9 cellular contexts compared by ENCODE assay signal in the genomic region with DNA sequence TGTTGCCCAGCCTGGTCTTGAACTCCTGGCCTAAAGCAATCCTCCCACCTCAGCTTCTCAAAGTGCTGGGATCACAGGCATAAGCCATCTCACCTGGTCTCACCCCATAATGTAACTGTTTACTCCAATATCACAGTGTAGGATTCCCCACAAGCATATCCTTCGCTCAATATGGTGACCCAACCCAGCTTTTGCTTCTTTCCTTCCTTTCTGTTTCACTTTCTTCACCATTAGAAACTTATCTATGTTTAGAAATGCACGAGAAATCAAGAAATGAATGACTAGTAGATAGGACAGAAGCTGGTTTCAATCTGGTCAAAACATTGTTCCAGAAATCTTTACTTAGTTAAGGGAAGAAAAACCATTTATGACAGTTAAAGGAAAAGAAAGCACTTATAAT.
DNase-seq lines count a peak whose midpoint lies in the region; ATAC-seq and TF ChIP-seq lines count a peak whose summit lies in the region.
"Had no signal": no experiment of that assay in that cellular context is flagged by ENCODE, and none has a peak within 500 bp of the region (broad histone marks: within the 10 kb centered on the region; RNA-seq: fewer than 3 reads in every experiment).

No MANE protein-coding gene starts in this region.

- ATAC-seq in GM18502 (IDR thresholded peaks at IDR 0.05; ENCODE audit: poor library complexity, unreplicated experiment), result peak; percentile 82
- ATAC-seq in GM21515 (IDR thresholded peaks at IDR 0.05; ENCODE audit: unreplicated experiment), result peak; percentile 66
- ATAC-seq in HG03520 (IDR thresholded peaks at IDR 0.05; ENCODE audit: unreplicated experiment), result peak; percentile 77

- no peak for TF ChIP-seq CTCF in brain microvascular endothelial cell (IDR thresholded peaks at IDR 0.05; ENCODE audit: low read depth, low read length, missing control alignments)

- DNase-seq in effector memory CD4-positive, alpha-beta T cell, result no peak
- no peak for DNase-seq in brain microvascular endothelial cell
- no peak for DNase-seq in medulla oblongata (ENCODE audit: extremely low spot score)
- DNase-seq in nucleus accumbens (lab: John Stamatoyannopoulos, UW), result no peak
- no peak for DNase-seq in NCI-H1105 (lab: John Stamatoyannopoulos, UW)
- DNase-seq: SIG-M5 had no signal

- peaks cover 17% of the 10 kb centered on the region for H3K4me1 ChIP-seq in effector memory CD4-positive, alpha-beta T cell (ENCODE audit: control insufficient read depth, insufficient read depth, low read length, poor library complexity, severe bottlenecking)

- no peaks in the 10 kb centered on the region for H3K36me3 ChIP-seq in effector memory CD4-positive, alpha-beta T cell (ENCODE audit: control insufficient read depth, insufficient read depth, low read length)
- H3K36me3 ChIP-seq in brain microvascular endothelial cell (replicated peaks), result no peaks in the 10 kb centered on the region

- H3K27ac ChIP-seq in effector memory CD4-positive, alpha-beta T cell (ENCODE audit: insufficient read depth, low read length, poor library complexity, severe bottlenecking), result peak overlapping the region; percentile 41
- H3K27ac ChIP-seq in brain microvascular endothelial cell, result no peak overlapping the region

- no peaks in the 10 kb centered on the region for H3K27me3 ChIP-seq in effector memory CD4-positive, alpha-beta T cell (replicated peaks; ENCODE audit: control insufficient read depth, insufficient read depth, low read length, poor library complexity, severe bottlenecking)
- no peaks in the 10 kb centered on the region for H3K27me3 ChIP-seq in brain microvascular endothelial cell (replicated peaks)

- peak overlapping the region; percentile 12 for H3K4me3 ChIP-seq in effector memory CD4-positive, alpha-beta T cell (ENCODE audit: insufficient read depth, low read depth, low read length, poor library complexity, severe bottlenecking)
- no peak overlapping the region for H3K4me3 ChIP-seq in brain microvascular endothelial cell (ENCODE audit: low read depth, low read length)

- H3K9me3 ChIP-seq in effector memory CD4-positive, alpha-beta T cell (ENCODE audit: control insufficient read depth, low read length), result no peaks in the 10 kb centered on the region

- in situ Hi-C loops in brain microvascular endothelial cell (cut with HindIII; ENCODE audit: low pct_ligation_motif_present, low sequenced_read_pairs), result no loop called here
